Comparison of ENCODE assay signal across 12 cellular contexts in the genomic region with DNA sequence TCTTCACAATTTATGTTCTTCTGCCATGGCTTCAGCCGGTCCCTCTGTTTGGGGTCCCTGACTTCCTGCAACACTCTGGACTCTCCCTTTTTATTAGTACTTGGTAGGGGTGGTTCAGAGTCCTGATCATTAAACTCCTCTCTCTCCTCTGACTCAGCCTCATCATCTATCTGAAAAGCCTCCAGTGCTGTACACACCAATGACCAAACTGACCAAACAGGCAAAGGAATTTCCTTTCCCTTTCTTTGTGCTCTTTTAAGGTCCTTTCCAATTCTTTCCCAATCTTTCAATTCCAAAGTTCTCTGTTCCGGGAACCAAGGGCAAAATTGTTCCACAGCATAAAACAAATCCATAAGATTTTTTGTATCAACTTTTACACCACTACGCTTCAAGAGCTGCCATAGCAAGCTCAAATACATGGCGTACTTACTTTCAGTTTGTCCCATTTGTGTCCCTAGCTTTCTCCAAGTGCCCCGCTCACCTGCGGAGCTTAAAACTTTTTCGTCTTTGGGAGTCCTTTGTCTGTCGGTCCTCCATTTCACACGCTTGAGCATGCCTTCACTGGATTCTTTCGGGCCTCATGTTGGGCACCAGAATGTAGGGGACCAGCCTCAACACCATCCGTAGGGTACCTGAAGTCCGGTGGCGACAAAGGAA. TPM values are rescaled to one million over a fixed set of nuclear protein-coding genes. Genes with fewer than 3 reads are reported as not detected.
A peak's percentile ranks its signal among the peaks of the same experiment; 100 is the strongest.
DNase-seq lines count a peak whose midpoint lies in the region; ATAC-seq and TF ChIP-seq lines count a peak whose summit lies in the region.
"Had no signal": no experiment of that assay in that cellular context is flagged by ENCODE, and none has a peak within 500 bp of the region (broad histone marks: within the 10 kb centered on the region; RNA-seq: fewer than 3 reads in every experiment).

No MANE protein-coding gene starts in this region.

- no peak overlapping the region for H3K4me3 ChIP-seq in GM23338
- H3K4me3 ChIP-seq: BLaER1, spleen had no signal

- peak overlapping the region; percentile 9; the same call in 1 of the 3 replicates for H3K4me3 Mint-ChIP-seq in GM23338

- no peak for ATAC-seq in GM23338
- ATAC-seq in GM18517 (IDR thresholded peaks at IDR 0.05; ENCODE audit: unreplicated experiment): no peak
- no peak for ATAC-seq in left cardiac atrium
- ATAC-seq: naive thymus-derived CD8-positive, alpha-beta T cell had no signal

- H3K9me3 Mint-ChIP-seq in GM23338: peaks cover 21% of the 10 kb centered on the region
- H3K9me3 Mint-ChIP-seq: naive thymus-derived CD8-positive, alpha-beta T cell had no signal

- H3K36me3 ChIP-seq in GM23338 (ENCODE audit: insufficient read depth): no peaks in the 10 kb centered on the region
- H3K36me3 ChIP-seq: spleen had no signal

- H3K27ac ChIP-seq in GM23338 (ENCODE audit: low read depth): peak overlapping the region; percentile 80
- H3K27ac ChIP-seq: BLaER1, spleen had no signal

- H3K36me3 Mint-ChIP-seq in GM23338 (ENCODE audit: low read depth): peaks cover 39% of the 10 kb centered on the region

- no peaks in the 10 kb centered on the region for H3K27me3 ChIP-seq in GM23338 (ENCODE audit: insufficient read depth)
- H3K27me3 ChIP-seq: BLaER1, spleen had no signal

- no peak overlapping the region for H2AFZ ChIP-seq in GM23338

- H3K9me2 ChIP-seq in GM23338 (ENCODE audit: insufficient read depth): no peaks in the 10 kb centered on the region

- no peak for TF ChIP-seq CTCF in GM23338 (conservative IDR thresholded peaks at IDR 0.05; ENCODE audit: low read depth in 2 of 2)

- H3K4me2 ChIP-seq in GM23338: 0 out of 2 replicates have a peak overlapping the region, but pooled peaks have one; percentile 40
- H3K4me2 ChIP-seq: BLaER1 had no signal

- no peaks in the 10 kb centered on the region; the same call in 1 of the 2 replicates for H3F3A ChIP-seq in GM23338 (replicated peaks; ENCODE audit: low read depth)

- H3K79me2 ChIP-seq in GM23338 (replicated peaks; ENCODE audit: insufficient read depth): peaks cover 91% of the 10 kb centered on the region

- peaks cover 36% of the 10 kb centered on the region for H3K4me1 Mint-ChIP-seq in GM23338

- peaks cover 25% of the 10 kb centered on the region for H3K4me1 ChIP-seq in GM23338 (ENCODE audit: insufficient read depth)
- H3K4me1 ChIP-seq: BLaER1 had no signal

- intact Hi-C loops in left cardiac atrium (cut with DNase I): no loop called here

- DNase-seq in A172 (ENCODE audit: low spot score) (peak; percentile 46), GM23338 (ENCODE audit: low spot score) (peak; percentile 20), astrocyte of the hippocampus (ENCODE audit: low read depth, low spot score) (peak; percentile 72), kidney glomerular epithelial cell (lab: John Stamatoyannopoulos, UW) (peak; percentile 27), NCI-H2196 (lab: John Stamatoyannopoulos, UW; ENCODE audit: unreplicated experiment) (no peak), NCI-H524 treated with DMSO at 0.1 percent for 48 hours (lab: John Stamatoyannopoulos, UW) (no peak), left cardiac atrium (no peak)
- DNase-seq: naive thymus-derived CD8-positive, alpha-beta T cell; NCI-H1048; spleen had no signal

- H3K27ac Mint-ChIP-seq in GM23338: peak overlapping the region; percentile 68

- no peaks in the 10 kb centered on the region; the same call in none of the 2 replicates for H4K20me1 ChIP-seq in GM23338 (replicated peaks; ENCODE audit: insufficient read depth)

- no peaks in the 10 kb centered on the region for H3K27me3 Mint-ChIP-seq in GM23338 (ENCODE audit: insufficient read depth, low read depth, poor library complexity)
- H3K27me3 Mint-ChIP-seq: naive thymus-derived CD8-positive, alpha-beta T cell had no signal

TF ChIP-seq in GM23338, 12 proteins besides CTCF, POLR2A, EP300 and RAD21:
- TF ChIP-seq NANOG (IDR thresholded peaks at IDR 0.05; ENCODE audit: borderline replicate concordance): no peak
- no peak for TF ChIP-seq EZH2phosphoT487 (IDR thresholded peaks at IDR 0.05; ENCODE audit: unreplicated experiment)
- TF ChIP-seq STAT1 (IDR thresholded peaks at IDR 0.05; ENCODE audit: unreplicated experiment): no peak
- TF ChIP-seq ZNF114 (CRISPR knock-in tag; IDR thresholded peaks at IDR 0.05): no peak
- TF ChIP-seq, protein P1, sequence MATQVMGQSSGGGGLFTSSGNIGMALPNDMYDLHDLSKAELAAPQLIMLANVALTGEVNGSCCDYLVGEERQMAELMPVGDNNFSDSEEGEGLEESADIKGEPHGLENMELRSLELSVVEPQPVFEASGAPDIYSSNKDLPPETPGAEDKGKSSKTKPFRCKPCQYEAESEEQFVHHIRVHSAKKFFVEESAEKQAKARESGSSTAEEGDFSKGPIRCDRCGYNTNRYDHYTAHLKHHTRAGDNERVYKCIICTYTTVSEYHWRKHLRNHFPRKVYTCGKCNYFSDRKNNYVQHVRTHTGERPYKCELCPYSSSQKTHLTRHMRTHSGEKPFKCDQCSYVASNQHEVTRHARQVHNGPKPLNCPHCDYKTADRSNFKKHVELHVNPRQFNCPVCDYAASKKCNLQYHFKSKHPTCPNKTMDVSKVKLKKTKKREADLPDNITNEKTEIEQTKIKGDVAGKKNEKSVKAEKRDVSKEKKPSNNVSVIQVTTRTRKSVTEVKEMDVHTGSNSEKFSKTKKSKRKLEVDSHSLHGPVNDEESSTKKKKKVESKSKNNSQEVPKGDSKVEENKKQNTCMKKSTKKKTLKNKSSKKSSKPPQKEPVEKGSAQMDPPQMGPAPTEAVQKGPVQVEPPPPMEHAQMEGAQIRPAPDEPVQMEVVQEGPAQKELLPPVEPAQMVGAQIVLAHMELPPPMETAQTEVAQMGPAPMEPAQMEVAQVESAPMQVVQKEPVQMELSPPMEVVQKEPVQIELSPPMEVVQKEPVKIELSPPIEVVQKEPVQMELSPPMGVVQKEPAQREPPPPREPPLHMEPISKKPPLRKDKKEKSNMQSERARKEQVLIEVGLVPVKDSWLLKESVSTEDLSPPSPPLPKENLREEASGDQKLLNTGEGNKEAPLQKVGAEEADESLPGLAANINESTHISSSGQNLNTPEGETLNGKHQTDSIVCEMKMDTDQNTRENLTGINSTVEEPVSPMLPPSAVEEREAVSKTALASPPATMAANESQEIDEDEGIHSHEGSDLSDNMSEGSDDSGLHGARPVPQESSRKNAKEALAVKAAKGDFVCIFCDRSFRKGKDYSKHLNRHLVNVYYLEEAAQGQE (IDR thresholded peaks at IDR 0.05; ENCODE audit: unreplicated experiment): no peak
- no peak for TF ChIP-seq EZH2 (IDR thresholded peaks at IDR 0.05; ENCODE audit: low read depth, unreplicated experiment)
- no peak for TF ChIP-seq ZNF331 (CRISPR knock-in tag; IDR thresholded peaks at IDR 0.05; ENCODE audit: low read depth)

RNA-seq across cellular contexts. Expression of a gene that starts 9.6 kb away (rescaled TPM):
- 117 and 160 TPM in 2 replicates for total RNA-seq in A172 (2014; rRNA removed; shearing (Covaris generic))
- 56.0 and 90.1 TPM in 2 replicates for total RNA-seq in GM23338 (2014; rRNA removed; shearing (Covaris generic))
- polyA plus RNA-seq in GM23338 (2016; fragmentation: Nextera tagmentation; extraction: Ambion mirVana): 88.9 and 89.8 TPM in 2 replicates
- total RNA-seq in left cardiac atrium: 10 to 100 TPM; 85.1 to 96.0 TPM

RNA-seq across cellular contexts. Expression of a gene that starts 9.9 kb away (rescaled TPM):
- total RNA-seq in A172 (2014; rRNA removed; shearing (Covaris generic)): 48.2 and 64.7 TPM in 2 replicates
- total RNA-seq in GM23338 (2014; rRNA removed; shearing (Covaris generic)): 46.4 and 66.5 TPM in 2 replicates
- polyA plus RNA-seq in GM23338 (2016; fragmentation: Nextera tagmentation; extraction: Ambion mirVana): 18.8 and 21.2 TPM in 2 replicates
- 10 to 100 TPM; 47.5 to 63.7 TPM for total RNA-seq in left cardiac atrium

Comparison
In these comparisons a context has a peak if more than half of its experiments do, and no peak if none do; other contexts are left out.
1. DNase-seq: peak in A172 (single experiment), GM23338 (single experiment), astrocyte of the hippocampus (single experiment) and kidney glomerular epithelial cell (single experiment); none in NCI-H2196 (single experiment), NCI-H524 treated with DMSO at 0.1 percent for 48 hours (single experiment) and left cardiac atrium (single experiment).